In genomic region chr4:104491826-104492771, GRCh38 we compare ENCODE assay signal across 1 cellular context.
A peak's percentile ranks its signal among the peaks of the same experiment; 100 is the strongest.
TF ChIP-seq lines count a peak whose summit lies in the region.

No MANE protein-coding gene starts in this region.

TF ChIP-seq in GM12878, 131 proteins besides CTCF, POLR2A, EP300 and RAD21 (continued from another document):
- TF ChIP-seq IKZF2 (IDR thresholded peaks at IDR 0.05) (peak; percentile 79 to 89), RELB (IDR thresholded peaks at IDR 0.05; ENCODE audit: low read depth) (peak; percentile 18; the same call in 1 of the 2 replicates), CUX1 (IDR thresholded peaks at IDR 0.05; ENCODE audit: insufficient replicate concordance, low read depth, low read length) (no peak), ATF7 (IDR thresholded peaks at IDR 0.05; ENCODE audit: low read depth) (peak; percentile 47; the same call in 1 of the 2 replicates), BHLHE40 (IDR thresholded peaks at IDR 0.05; ENCODE audit: borderline replicate concordance in 1 of 2, low read depth in 2 of 2, low read length in 1 of 2) (peak in 1 of 2 experiments; percentile 26; a peak in 2 of 4 replicates), NFIC (IDR thresholded peaks at IDR 0.05; ENCODE audit: low read depth, low read length) (peak; percentile 52; the same call in 1 of the 2 replicates), NR2F1 (conservative IDR thresholded peaks at IDR 0.05) (0 out of 2 replicates have a peak, but pooled peaks have one; percentile 26), TCF12 (IDR thresholded peaks at IDR 0.05; ENCODE audit: low read depth, low read length) (0 out of 2 replicates have a peak, but pooled peaks have one; percentile 11), SIN3A (IDR thresholded peaks at IDR 0.05; ENCODE audit: low read depth, low read length) (no peak), ATF2 (IDR thresholded peaks at IDR 0.05; ENCODE audit: low read length) (peak; percentile 52; the same call in 1 of the 2 replicates), POLR2AphosphoS5 (IDR thresholded peaks at IDR 0.05; ENCODE audit: low read length) (peak; percentile 70)
